23 cellular contexts compared by ENCODE assay signal in genomic region chr6:114075300-114075699, GRCh38.
"Had no signal": no experiment of that assay in that cellular context is flagged by ENCODE, and none has a peak within 500 bp of the region (broad histone marks: within the 10 kb centered on the region; RNA-seq: fewer than 3 reads in every experiment).

No MANE protein-coding gene starts in this region.

- H3K4me1 Mint-ChIP-seq: immature natural killer cell, memory B cell had no signal

- DNase-seq: hippocampal formation; immature natural killer cell; kidney; left ventricle myocardium inferior; midbrain; mucosa of descending colon; naive thymus-derived CD4-positive, alpha-beta T cell; ovary; right lobe of liver; stimulated activated CD4-positive, alpha-beta T cell treated with anti-CD3 and anti-CD28 coated beads, Interleukin-1b, Interleukin-23, amount 100 ng/mL, for 48 hours; stimulated activated CD4-positive, alpha-beta T cell treated with anti-CD3 and anti-CD28 coated beads, Interleukin-2, amount 100 ng/mL, for 48 hours; stimulated activated naive CD4-positive, alpha-beta T cell; tibial artery; trophoblast cell; upper lobe of right lung had no signal

- H3K27ac Mint-ChIP-seq: immature natural killer cell; memory B cell; naive thymus-derived CD4-positive, alpha-beta T cell; natural killer cell treated with Interleukin-12 subunit alpha and Interleukin-12 subunit beta and Interleukin-15 and Interleukin-18, amount 100 ng/mL, for 72 hours; progenitor cell of endocrine pancreas; stimulated activated naive CD8-positive, alpha-beta T cell treated with anti-CD3 and anti-CD28 coated beads, Interleukin-15, Interleukin-2, amounts not matched to agents 100 ng/mL and 50 ng/mL, for 24 hours had no signal

- H3K36me3 ChIP-seq: left ventricle myocardium inferior, ovary, right atrium auricular region, right lobe of liver, suprapubic skin, thoracic aorta, tibial artery, upper lobe of right lung had no signal

- H3K27me3 Mint-ChIP-seq: natural killer cell treated with Interleukin-12 subunit alpha and Interleukin-12 subunit beta and Interleukin-15 and Interleukin-18, amount 100 ng/mL, for 72 hours; progenitor cell of endocrine pancreas; stimulated activated naive CD8-positive, alpha-beta T cell treated with anti-CD3 and anti-CD28 coated beads, Interleukin-15, Interleukin-2, amounts not matched to agents 100 ng/mL and 50 ng/mL, for 24 hours had no signal

- H3K27ac ChIP-seq: left ventricle myocardium inferior, ovary, right atrium auricular region, right lobe of liver, suprapubic skin, thoracic aorta, tibial artery, upper lobe of right lung had no signal

- H3K4me2 ChIP-seq: smooth muscle cell had no signal

- ATAC-seq: mucosa of descending colon; naive thymus-derived CD4-positive, alpha-beta T cell; natural killer cell treated with Interleukin-12 subunit alpha and Interleukin-12 subunit beta and Interleukin-15 and Interleukin-18, amount 100 ng/mL, for 72 hours; right lobe of liver; upper lobe of right lung had no signal

- H3K27me3 ChIP-seq: ovary, right atrium auricular region, right lobe of liver, suprapubic skin, tibial artery, upper lobe of right lung had no signal

- H3K4me3 Mint-ChIP-seq: immature natural killer cell; memory B cell; naive thymus-derived CD4-positive, alpha-beta T cell; natural killer cell treated with Interleukin-12 subunit alpha and Interleukin-12 subunit beta and Interleukin-15 and Interleukin-18, amount 100 ng/mL, for 72 hours; stimulated activated naive CD8-positive, alpha-beta T cell treated with anti-CD3 and anti-CD28 coated beads, Interleukin-15, Interleukin-2, amounts not matched to agents 100 ng/mL and 50 ng/mL, for 24 hours had no signal

- H3K36me3 Mint-ChIP-seq: immature natural killer cell; memory B cell; naive thymus-derived CD4-positive, alpha-beta T cell; natural killer cell treated with Interleukin-12 subunit alpha and Interleukin-12 subunit beta and Interleukin-15 and Interleukin-18, amount 100 ng/mL, for 72 hours had no signal

- H3K4me1 ChIP-seq: left ventricle myocardium inferior, right atrium auricular region, right lobe of liver, suprapubic skin, tibial artery, upper lobe of right lung had no signal

- H3K4me3 ChIP-seq: left ventricle myocardium inferior, mucosa of descending colon, ovary, right atrium auricular region, right lobe of liver, smooth muscle cell, suprapubic skin, thoracic aorta, tibial artery, upper lobe of right lung had no signal

- H3K9me3 Mint-ChIP-seq: memory B cell; stimulated activated naive CD8-positive, alpha-beta T cell treated with anti-CD3 and anti-CD28 coated beads, Interleukin-15, Interleukin-2, amounts not matched to agents 100 ng/mL and 50 ng/mL, for 24 hours had no signal

- H3K9me3 ChIP-seq: mucosa of descending colon, ovary, right atrium auricular region, right lobe of liver, suprapubic skin, thoracic aorta, tibial artery, upper lobe of right lung had no signal
